Comparison of ENCODE assay signal across 17 cellular contexts in the genomic region with DNA sequence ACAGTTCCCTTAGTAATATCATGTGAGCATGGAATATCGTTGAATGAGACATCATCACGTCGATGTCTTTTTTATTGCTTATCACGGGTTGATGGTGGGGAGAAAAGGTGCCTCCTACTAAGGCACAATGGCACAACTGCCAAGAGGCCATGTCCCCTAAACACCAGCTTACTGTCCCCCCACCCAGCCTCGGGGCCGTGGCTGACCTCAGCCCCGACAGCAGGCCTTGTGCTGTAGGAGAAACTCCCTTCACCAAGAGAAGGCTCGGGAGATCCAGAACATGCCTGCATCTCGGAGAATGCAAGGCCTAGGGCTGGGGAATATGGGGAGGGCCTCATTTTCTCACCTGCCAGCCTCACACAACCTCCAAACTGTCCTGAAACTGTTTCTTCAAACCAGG. TPM values are rescaled to one million over a fixed set of nuclear protein-coding genes. Genes with fewer than 3 reads are reported as not detected.
DNase-seq lines count a peak whose midpoint lies in the region; ATAC-seq and TF ChIP-seq lines count a peak whose summit lies in the region.
"Had no signal": no experiment of that assay in that cellular context is flagged by ENCODE, and none has a peak within 500 bp of the region (broad histone marks: within the 10 kb centered on the region; RNA-seq: fewer than 3 reads in every experiment).

No MANE protein-coding gene starts in this region.

- ATAC-seq in right cardiac atrium, result no peak

- H3K36me3 Mint-ChIP-seq in dendritic cell treated with granulocyte-macrophage colony-stimulating factor and Interleukin-4, amounts not matched to agents 40 ng/mL and 50 ng/mL, for 4 days (ENCODE audit: low read depth), result no peaks in the 10 kb centered on the region
- no peaks in the 10 kb centered on the region for H3K36me3 Mint-ChIP-seq in neural crest cell (ENCODE audit: low read depth)
- no peaks in the 10 kb centered on the region for H3K36me3 Mint-ChIP-seq in type B pancreatic cell

- H3K27me3 Mint-ChIP-seq in dendritic cell treated with granulocyte-macrophage colony-stimulating factor and Interleukin-4, amounts not matched to agents 40 ng/mL and 50 ng/mL, for 4 days, result peaks cover 41% of the 10 kb centered on the region
- H3K27me3 Mint-ChIP-seq in neural crest cell (ENCODE audit: low read depth) (no peaks in the 10 kb centered on the region), type B pancreatic cell (no peaks in the 10 kb centered on the region)

- DNase-seq in left ventricle myocardium inferior, result no peak
- DNase-seq in right cardiac atrium, result no peak
- DNase-seq in neural crest cell (ENCODE audit: low read depth, low spot score), result no peak
- DNase-seq in DMS114 treated with DMSO at 0.1 percent for 48 hours (lab: John Stamatoyannopoulos, UW; ENCODE audit: unreplicated experiment), result no peak
- no peak for DNase-seq in stimulated activated CD4-positive, alpha-beta T cell treated with anti-CD3 and anti-CD28 coated beads, Interleukin-2, amount 100 ng/mL, for 48 hours
- DNase-seq in type B pancreatic cell (ENCODE audit: extremely low spot score, unreplicated experiment), result no peak
- DNase-seq: COR-L47, DMS 273 treated with DMSO at 0.1 percent for 48 hours, GDM1, H7, HFFc6, MV-4-11, NCI-H1694 treated with DMSO at 0.1 percent for 48 hours, Right ventricle myocardium superior had no signal

- 93% methylated on average over 9 of the region's 9 CpGs for WGBS in right cardiac atrium

- H3K9me3 Mint-ChIP-seq in dendritic cell treated with granulocyte-macrophage colony-stimulating factor and Interleukin-4, amounts not matched to agents 40 ng/mL and 50 ng/mL, for 4 days, result peaks cover 3% of the 10 kb centered on the region
- H3K9me3 Mint-ChIP-seq in neural crest cell (peaks cover 2% of the 10 kb centered on the region), type B pancreatic cell (peaks cover 9% of the 10 kb centered on the region)

- no peaks in the 10 kb centered on the region for H3K36me3 ChIP-seq in left ventricle myocardium inferior

- H3K4me3 Mint-ChIP-seq in dendritic cell treated with granulocyte-macrophage colony-stimulating factor and Interleukin-4, amounts not matched to agents 40 ng/mL and 50 ng/mL, for 4 days, result no peak overlapping the region
- no peak overlapping the region for H3K4me3 Mint-ChIP-seq in neural crest cell
- no peak overlapping the region for H3K4me3 Mint-ChIP-seq in type B pancreatic cell
- H3K4me3 Mint-ChIP-seq: HFFc6 had no signal

- H3K4me1 ChIP-seq in left ventricle myocardium inferior, result peaks cover 29% of the 10 kb centered on the region
- H3K4me1 ChIP-seq in right cardiac atrium (ENCODE audit: control insufficient read depth, insufficient read depth, low read length), result peaks cover 2% of the 10 kb centered on the region

- H3K27ac ChIP-seq in left ventricle myocardium inferior (replicated peaks), result peak overlapping the region; percentile 88
- H3K27ac ChIP-seq in right cardiac atrium (ENCODE audit: low read length), result no peak overlapping the region
- H3K27ac ChIP-seq: C4-2B, KMS-11 had no signal

- intact Hi-C loops in left ventricle myocardium inferior (cut with micrococcal nuclease), result no loop called here
- intact Hi-C loops in right cardiac atrium (cut with DNase I), result loop anchor here in 1 of 4 donors (10.0 kb wide), 1 partner anchor 375 kb away; no protein-coding TSS in a partner anchor
- intact Hi-C loops in dendritic cell treated with granulocyte-macrophage colony-stimulating factor and Interleukin-4, amounts not matched to agents 40 ng/mL and 50 ng/mL, for 4 days (cut with micrococcal nuclease), result no loop called here

- peaks cover 61% of the 10 kb centered on the region for H3K4me1 Mint-ChIP-seq in dendritic cell treated with granulocyte-macrophage colony-stimulating factor and Interleukin-4, amounts not matched to agents 40 ng/mL and 50 ng/mL, for 4 days (ENCODE audit: low read depth)
- H3K4me1 Mint-ChIP-seq in neural crest cell, result peaks cover 19% of the 10 kb centered on the region
- H3K4me1 Mint-ChIP-seq in type B pancreatic cell (ENCODE audit: unreplicated experiment), result peaks cover 18% of the 10 kb centered on the region

- peak overlapping the region; percentile 74 for H3K27ac Mint-ChIP-seq in dendritic cell treated with granulocyte-macrophage colony-stimulating factor and Interleukin-4, amounts not matched to agents 40 ng/mL and 50 ng/mL, for 4 days
- H3K27ac Mint-ChIP-seq in neural crest cell (ENCODE audit: unreplicated experiment) (peak overlapping the region; percentile 63), type B pancreatic cell (no peak overlapping the region)
- H3K27ac Mint-ChIP-seq: HFFc6 had no signal

- no peak for TF ChIP-seq CTCF in left ventricle myocardium inferior (IDR thresholded peaks at IDR 0.05; ENCODE audit: borderline replicate concordance)
- no peak for TF ChIP-seq CTCF in neural crest cell (conservative IDR thresholded peaks at IDR 0.05)
- TF ChIP-seq CTCF in type B pancreatic cell (conservative IDR thresholded peaks at IDR 0.05), result no peak

- H3K27me3 ChIP-seq in left ventricle myocardium inferior (ENCODE audit: low read depth), result no peaks in the 10 kb centered on the region
- no peaks in the 10 kb centered on the region for H3K27me3 ChIP-seq in right cardiac atrium (ENCODE audit: control insufficient read depth, insufficient read depth)

- no peak overlapping the region for H3K4me3 ChIP-seq in left ventricle myocardium inferior
- H3K4me3 ChIP-seq in right cardiac atrium (ENCODE audit: low read length), result no peak overlapping the region

- H3K9me3 ChIP-seq in left ventricle myocardium inferior (replicated peaks) (peaks cover 6% of the 10 kb centered on the region), right cardiac atrium (ENCODE audit: control insufficient read depth, low read length) (no peaks in the 10 kb centered on the region)

RNA-seq across cellular contexts. Expression of gene ZFP36L1, which starts 22.8 kb away (rescaled TPM):
- 48.0 TPM for total RNA-seq in left ventricle myocardium inferior
- 100 to 1,000 TPM in 3 of 4 donors, 10 to 100 TPM in 1; 97.4 to 132 (median 117) TPM for total RNA-seq in right cardiac atrium
- polyA plus RNA-seq in right cardiac atrium, result 45.2 TPM
- 289 and 298 TPM in 2 replicates for total RNA-seq in neural crest cell
- total RNA-seq in type B pancreatic cell (ENCODE audit: low replicate concordance), result 457 and 564 TPM in 2 replicates
